1 cellular context compared by ENCODE assay signal in genomic region chr5:142862585-142862984, GRCh38.
TF ChIP-seq lines count a peak whose summit lies in the region.

No MANE protein-coding gene starts in this region.

TF ChIP-seq in WTC11, 78 proteins besides CTCF, POLR2A, EP300 and RAD21 (continued from another document):
- TF ChIP-seq, protein P1, sequence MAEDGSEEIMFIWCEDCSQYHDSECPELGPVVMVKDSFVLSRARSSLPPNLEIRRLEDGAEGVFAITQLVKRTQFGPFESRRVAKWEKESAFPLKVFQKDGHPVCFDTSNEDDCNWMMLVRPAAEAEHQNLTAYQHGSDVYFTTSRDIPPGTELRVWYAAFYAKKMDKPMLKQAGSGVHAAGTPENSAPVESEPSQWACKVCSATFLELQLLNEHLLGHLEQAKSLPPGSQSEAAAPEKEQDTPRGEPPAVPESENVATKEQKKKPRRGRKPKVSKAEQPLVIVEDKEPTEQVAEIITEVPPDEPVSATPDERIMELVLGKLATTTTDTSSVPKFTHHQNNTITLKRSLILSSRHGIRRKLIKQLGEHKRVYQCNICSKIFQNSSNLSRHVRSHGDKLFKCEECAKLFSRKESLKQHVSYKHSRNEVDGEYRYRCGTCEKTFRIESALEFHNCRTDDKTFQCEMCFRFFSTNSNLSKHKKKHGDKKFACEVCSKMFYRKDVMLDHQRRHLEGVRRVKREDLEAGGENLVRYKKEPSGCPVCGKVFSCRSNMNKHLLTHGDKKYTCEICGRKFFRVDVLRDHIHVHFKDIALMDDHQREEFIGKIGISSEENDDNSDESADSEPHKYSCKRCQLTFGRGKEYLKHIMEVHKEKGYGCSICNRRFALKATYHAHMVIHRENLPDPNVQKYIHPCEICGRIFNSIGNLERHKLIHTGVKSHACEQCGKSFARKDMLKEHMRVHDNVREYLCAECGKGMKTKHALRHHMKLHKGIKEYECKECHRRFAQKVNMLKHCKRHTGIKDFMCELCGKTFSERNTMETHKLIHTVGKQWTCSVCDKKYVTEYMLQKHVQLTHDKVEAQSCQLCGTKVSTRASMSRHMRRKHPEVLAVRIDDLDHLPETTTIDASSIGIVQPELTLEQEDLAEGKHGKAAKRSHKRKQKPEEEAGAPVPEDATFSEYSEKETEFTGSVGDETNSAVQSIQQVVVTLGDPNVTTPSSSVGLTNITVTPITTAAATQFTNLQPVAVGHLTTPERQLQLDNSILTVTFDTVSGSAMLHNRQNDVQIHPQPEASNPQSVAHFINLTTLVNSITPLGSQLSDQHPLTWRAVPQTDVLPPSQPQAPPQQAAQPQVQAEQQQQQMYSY (CRISPR knock-in tag; IDR thresholded peaks at IDR 0.05): no peak
- TF ChIP-seq KAT7 (CRISPR knock-in tag; IDR thresholded peaks at IDR 0.05; ENCODE audit: borderline replicate concordance) (no peak), HMGA2 (CRISPR knock-in tag; IDR thresholded peaks at IDR 0.05) (no peak), GRHL2 (CRISPR knock-in tag; IDR thresholded peaks at IDR 0.05; ENCODE audit: insufficient replicate concordance, severe bottlenecking) (no peak), ZNF281 (CRISPR knock-in tag; IDR thresholded peaks at IDR 0.05) (no peak), CREB1 (CRISPR knock-in tag; IDR thresholded peaks at IDR 0.05) (no peak), IRF1 (CRISPR knock-in tag; IDR thresholded peaks at IDR 0.05) (no peak), FOXK1 (CRISPR knock-in tag; IDR thresholded peaks at IDR 0.05) (no peak), FOXP1 (CRISPR knock-in tag; IDR thresholded peaks at IDR 0.05; ENCODE audit: borderline replicate concordance) (no peak), NFYB (CRISPR knock-in tag; conservative IDR thresholded peaks at IDR 0.05; ENCODE audit: low read depth) (no peak)
- TF ChIP-seq, protein P2, sequence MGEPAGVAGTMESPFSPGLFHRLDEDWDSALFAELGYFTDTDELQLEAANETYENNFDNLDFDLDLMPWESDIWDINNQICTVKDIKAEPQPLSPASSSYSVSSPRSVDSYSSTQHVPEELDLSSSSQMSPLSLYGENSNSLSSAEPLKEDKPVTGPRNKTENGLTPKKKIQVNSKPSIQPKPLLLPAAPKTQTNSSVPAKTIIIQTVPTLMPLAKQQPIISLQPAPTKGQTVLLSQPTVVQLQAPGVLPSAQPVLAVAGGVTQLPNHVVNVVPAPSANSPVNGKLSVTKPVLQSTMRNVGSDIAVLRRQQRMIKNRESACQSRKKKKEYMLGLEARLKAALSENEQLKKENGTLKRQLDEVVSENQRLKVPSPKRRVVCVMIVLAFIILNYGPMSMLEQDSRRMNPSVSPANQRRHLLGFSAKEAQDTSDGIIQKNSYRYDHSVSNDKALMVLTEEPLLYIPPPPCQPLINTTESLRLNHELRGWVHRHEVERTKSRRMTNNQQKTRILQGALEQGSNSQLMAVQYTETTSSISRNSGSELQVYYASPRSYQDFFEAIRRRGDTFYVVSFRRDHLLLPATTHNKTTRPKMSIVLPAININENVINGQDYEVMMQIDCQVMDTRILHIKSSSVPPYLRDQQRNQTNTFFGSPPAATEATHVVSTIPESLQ (CRISPR knock-in tag; IDR thresholded peaks at IDR 0.05): no peak
